In genomic region chr14:58947816-58948440, GRCh38 we compare ENCODE assay signal across 16 cellular contexts.
DNase-seq lines count a peak whose midpoint lies in the region; FAIRE-seq and TF ChIP-seq lines count a peak whose summit lies in the region.
"Had no signal": no experiment of that assay in that cellular context is flagged by ENCODE, and none has a peak within 500 bp of the region (broad histone marks: within the 10 kb centered on the region; RNA-seq: fewer than 3 reads in every experiment).

No MANE protein-coding gene starts in this region.

- H3K27me3 ChIP-seq in H1 (replicated peaks in 1 of 4; ENCODE audit: control insufficient read depth in 3 of 4, extremely low read depth in 1 of 4, insufficient read depth in 3 of 4, low read length in 3 of 4) = no peaks in the 10 kb centered on the region
- H3K27me3 ChIP-seq: breast epithelium, sigmoid colon, testis had no signal

- H3K79me2 ChIP-seq in H1 (ENCODE audit: control insufficient read depth in 1 of 2, insufficient read depth in 2 of 2, low read length in 2 of 2) = no peaks in the 10 kb centered on the region

- no peak overlapping the region for H2BK12ac ChIP-seq in H1 (ENCODE audit: low read depth, low read length)

- no peak overlapping the region for H3K56ac ChIP-seq in H1 (replicated peaks; ENCODE audit: insufficient read length, low read depth, low read length)

- H4K91ac ChIP-seq in H1 (replicated peaks; ENCODE audit: insufficient read length, low read length) = no peak overlapping the region

- no peak overlapping the region for H3K23ac ChIP-seq in H1 (ENCODE audit: insufficient read length)

- no peak overlapping the region for H3K27ac ChIP-seq in H1 (ENCODE audit: low read depth, low read length)
- H3K27ac ChIP-seq: breast epithelium, sigmoid colon, testis had no signal

- TF ChIP-seq CTCF in H1 (IDR thresholded peaks at IDR 0.05; ENCODE audit: control extremely low read depth in 1 of 3, insufficient read depth in 1 of 3, low read depth in 1 of 3, low read length in 3 of 3) (peak; percentile 28 to 59 (median 40); a peak in 3 of 4 replicates), progenitor cell of endocrine pancreas (IDR thresholded peaks at IDR 0.05; ENCODE audit: unreplicated experiment) (peak; percentile 17)

- no peak overlapping the region for H4K8ac ChIP-seq in H1 (ENCODE audit: extremely low read depth, insufficient read depth, low read length)

- peaks cover 22% of the 10 kb centered on the region for H3K4me1 Mint-ChIP-seq in progenitor cell of endocrine pancreas (ENCODE audit: low read depth)
- H3K4me1 Mint-ChIP-seq: activated T-helper 17 cell treated with anti-CD3 and anti-CD28 coated beads, Interleukin-2, amount 50 U/mL, for 72 hours had no signal

- H2AFZ ChIP-seq in H1 (ENCODE audit: low read length) = no peak overlapping the region

- no peak overlapping the region for H2BK15ac ChIP-seq in H1 (ENCODE audit: low read length)

- CTCF ChIA-PET in H1 (lab: Charles Lee; ENCODE audit: partially characterized antibody) = interaction anchor here (0.6 to 1.9 kb wide), 16 partner anchors 9 to 309 kb away, joined by 3 to 7 read pairs (median 4); no protein-coding TSS in a partner anchor

- H4K5ac ChIP-seq in H1 (ENCODE audit: insufficient read length, low read depth, low read length) = no peak overlapping the region

- H2BK20ac ChIP-seq in H1 (ENCODE audit: low read length) = no peak overlapping the region

- peak; percentile 77 for FAIRE-seq in H1 (lab: Jason Lieb, UNC)

- POLR2A ChIA-PET in H1 (lab: Charles Lee; ENCODE audit: partially characterized antibody) = interaction anchor here (0.6 kb wide), 1 partner anchor 16 kb away, joined by 3 read pairs; no protein-coding TSS in a partner anchor

- H2AK5ac ChIP-seq in H1 (ENCODE audit: low read depth, low read length) = no peak overlapping the region

- no peaks in the 10 kb centered on the region for H3K79me1 ChIP-seq in H1 (ENCODE audit: low read depth, low read length)

- no peak overlapping the region for H2BK120ac ChIP-seq in H1 (replicated peaks; ENCODE audit: low read depth, low read length)

- H3K14ac ChIP-seq in H1 (ENCODE audit: insufficient read length) = no peak overlapping the region

- TF ChIP-seq EP300 in H1 (IDR thresholded peaks at IDR 0.05; ENCODE audit: borderline replicate concordance in 1 of 2, low read depth in 2 of 2, low read length in 2 of 2) = no peak

- peak; percentile 46 to 53; a peak in 3 of 4 replicates for TF ChIP-seq RAD21 in H1 (IDR thresholded peaks at IDR 0.05 in 1 of 2, conservative IDR thresholded peaks at IDR 0.05 in 1 of 2; ENCODE audit: low read depth in 2 of 2, low read length in 2 of 2)

- no peak overlapping the region for H3K4me2 ChIP-seq in H1 (ENCODE audit: insufficient read depth in 1 of 2, low read depth in 2 of 2, low read length in 2 of 2)

- no peaks in the 10 kb centered on the region for H3K36me3 Mint-ChIP-seq in progenitor cell of endocrine pancreas (ENCODE audit: insufficient read depth)

- peaks cover 0 to 4% of the 10 kb centered on the region in 2 experiments; a peak in 1 of 4 replicates for H3K9me3 ChIP-seq in H1 (ENCODE audit: insufficient read depth in 2 of 2, low read depth in 1 of 2, low read length in 1 of 2)
- H3K9me3 ChIP-seq: breast epithelium, sigmoid colon, testis had no signal

- H4K20me1 ChIP-seq in H1 (replicated peaks in 1 of 2; ENCODE audit: control insufficient read depth in 1 of 2, insufficient read depth in 2 of 2, low read length in 2 of 2) = no peaks in the 10 kb centered on the region

- no peak overlapping the region for H3K4me3 ChIP-seq in H1 (ENCODE audit: extremely low read depth in 1 of 4, insufficient read depth in 2 of 4, low read depth in 3 of 4, low read length in 4 of 4)
- H3K4me3 ChIP-seq: breast epithelium, sigmoid colon, testis had no signal

- peak; percentile 36 for DNase-seq in DMS 273 (lab: John Stamatoyannopoulos, UW; ENCODE audit: unreplicated experiment)
- DNase-seq in DMS 273 treated with DMSO at 0.1 percent for 48 hours (lab: John Stamatoyannopoulos, UW) = no peak
- peak; percentile 51 for DNase-seq in NCI-H69 (lab: John Stamatoyannopoulos, UW)
- DNase-seq in H1 (ENCODE audit: low read depth in 1 of 2, low spot score in 2 of 2) = no peak
- no peak for DNase-seq in progenitor cell of endocrine pancreas (ENCODE audit: low spot score, unreplicated experiment)
- no peak for DNase-seq in DMS114 treated with DMSO at 0.1 percent for 48 hours (lab: John Stamatoyannopoulos, UW; ENCODE audit: unreplicated experiment)
- no peak for DNase-seq in NK-92 (lab: John Stamatoyannopoulos, UW; ENCODE audit: unreplicated experiment)
- no peak for DNase-seq in stimulated activated CD4-positive, alpha-beta T cell treated with anti-CD3 and anti-CD28 coated beads, Interleukin-2, amount 100 ng/mL, for 48 hours
- DNase-seq: 8988T, Calu3, erythroblast, NCI-H226, sigmoid colon, testis had no signal

- H3K4me3 Mint-ChIP-seq in progenitor cell of endocrine pancreas (ENCODE audit: low read depth) = no peak overlapping the region
- H3K4me3 Mint-ChIP-seq: activated T-helper 17 cell treated with anti-CD3 and anti-CD28 coated beads, Interleukin-2, amount 50 U/mL, for 72 hours had no signal

- H3K27ac Mint-ChIP-seq in progenitor cell of endocrine pancreas = no peak overlapping the region
- H3K27ac Mint-ChIP-seq: activated T-helper 17 cell treated with anti-CD3 and anti-CD28 coated beads, Interleukin-2, amount 50 U/mL, for 72 hours had no signal

- no peak overlapping the region for H3K9ac ChIP-seq in H1 (replicated peaks in 1 of 4; ENCODE audit: extremely low read depth in 1 of 4, low read depth in 3 of 4, low read length in 3 of 4)

- no peaks in the 10 kb centered on the region for H3K27me3 Mint-ChIP-seq in progenitor cell of endocrine pancreas

- no peak overlapping the region for H3K4ac ChIP-seq in H1 (replicated peaks; ENCODE audit: insufficient read length, low read depth, low read length)

- H3K36me3 ChIP-seq in H1 (ENCODE audit: control insufficient read depth in 2 of 4, insufficient read depth in 4 of 4, low read length in 3 of 4) = no peaks in the 10 kb centered on the region
- H3K36me3 ChIP-seq: breast epithelium, sigmoid colon had no signal

- H3K23me2 ChIP-seq in H1 (ENCODE audit: low read depth, low read length) = peaks cover 2% of the 10 kb centered on the region; the same call in 1 of the 2 replicates

- no peak overlapping the region for H2BK5ac ChIP-seq in H1 (ENCODE audit: low read depth, low read length)

- peaks cover 0 to 5% (median 0%) of the 10 kb centered on the region in 4 experiments; a peak in 2 of 7 replicates for H3K4me1 ChIP-seq in H1 (replicated peaks in 1 of 4; ENCODE audit: control insufficient read depth in 3 of 4, insufficient read depth in 4 of 4, low read length in 3 of 4)
- H3K4me1 ChIP-seq: breast epithelium, testis had no signal

- peaks cover 10% of the 10 kb centered on the region for H3K9me3 Mint-ChIP-seq in progenitor cell of endocrine pancreas (ENCODE audit: low read depth)
- H3K9me3 Mint-ChIP-seq: activated T-helper 17 cell treated with anti-CD3 and anti-CD28 coated beads, Interleukin-2, amount 50 U/mL, for 72 hours had no signal

- no peak for TF ChIP-seq POLR2A in H1 (IDR thresholded peaks at IDR 0.05; ENCODE audit: control extremely low read depth in 1 of 2, low read depth in 2 of 2, low read length in 2 of 2)

- H3K18ac ChIP-seq in H1 (ENCODE audit: extremely low read depth, low read length) = no peak overlapping the region

- 89% methylated on average over 4 of the region's 4 CpGs; no CpG with 5 or more reads in 1 of the 2 experiments for WGBS in H1 (ENCODE audit: extremely low coverage in 1 of 2, insufficient coverage in 1 of 2, insufficient read length in 1 of 2, insufficient replicate concordance in 2 of 2, low coverage in 1 of 2, low lambda C conversion rate in 2 of 2, missing lambda C conversion rate in 1 of 2), 2 experiments

TF ChIP-seq in H1, 55 proteins besides CTCF, POLR2A, EP300 and RAD21:
- TF ChIP-seq SIRT6 (IDR thresholded peaks at IDR 0.05; ENCODE audit: low read length) (no peak), TAF1 (IDR thresholded peaks at IDR 0.05; ENCODE audit: low read depth, low read length) (no peak), POLR2AphosphoS5 (IDR thresholded peaks at IDR 0.05; ENCODE audit: low read depth, low read length) (no peak), FOSL1 (IDR thresholded peaks at IDR 0.05; ENCODE audit: insufficient read depth, low read depth, low read length) (no peak), EZH2 (IDR thresholded peaks at IDR 0.05; ENCODE audit: low read depth, low read length, severe bottlenecking) (no peak), NANOG (IDR thresholded peaks at IDR 0.05; ENCODE audit: insufficient read depth, low read depth, low read length, poor library complexity, severe bottlenecking) (no peak), SUZ12 (IDR thresholded peaks at IDR 0.05; ENCODE audit: low read length) (no peak), MAFK (IDR thresholded peaks at IDR 0.05; ENCODE audit: low read depth, low read length) (no peak), CHD1 (IDR thresholded peaks at IDR 0.05; ENCODE audit: low read depth, low read length) (no peak), TCF12 (IDR thresholded peaks at IDR 0.05; ENCODE audit: low read depth, low read length) (no peak), CREB1 (IDR thresholded peaks at IDR 0.05) (no peak)
- TF ChIP-seq, protein P1, sequence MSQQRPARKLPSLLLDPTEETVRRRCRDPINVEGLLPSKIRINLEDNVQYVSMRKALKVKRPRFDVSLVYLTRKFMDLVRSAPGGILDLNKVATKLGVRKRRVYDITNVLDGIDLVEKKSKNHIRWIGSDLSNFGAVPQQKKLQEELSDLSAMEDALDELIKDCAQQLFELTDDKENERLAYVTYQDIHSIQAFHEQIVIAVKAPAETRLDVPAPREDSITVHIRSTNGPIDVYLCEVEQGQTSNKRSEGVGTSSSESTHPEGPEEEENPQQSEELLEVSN (IDR thresholded peaks at IDR 0.05) = no peak
TF ChIP-seq in H1: peak in this region for 0.

Comparison
In these comparisons a context has a peak if more than half of its experiments do, and no peak if none do; other contexts are left out.
1. DNase-seq: peak in DMS 273 (single experiment) and NCI-H69 (single experiment); none in DMS 273 treated with DMSO at 0.1 percent for 48 hours (single experiment), H1 (0 of 2), progenitor cell of endocrine pancreas (single experiment), DMS114 treated with DMSO at 0.1 percent for 48 hours (single experiment), NK-92 (single experiment) and stimulated activated CD4-positive, alpha-beta T cell treated with anti-CD3 and anti-CD28 coated beads, Interleukin-2, amount 100 ng/mL, for 48 hours (0 of 2).